ENCODE assay signal across 25 cellular contexts in genomic region chr7:159125104-159125943, GRCh38. TPM values are rescaled to one million over a fixed set of nuclear protein-coding genes. Genes with fewer than 3 reads are reported as not detected.
DNase-seq lines count a peak whose midpoint lies in the region; ATAC-seq and TF ChIP-seq lines count a peak whose summit lies in the region.
"Had no signal": no experiment of that assay in that cellular context is flagged by ENCODE, and none has a peak within 500 bp of the region (broad histone marks: within the 10 kb centered on the region; RNA-seq: fewer than 3 reads in every experiment).

No MANE protein-coding gene starts in this region.

- H2AK5ac ChIP-seq in IMR-90 (ENCODE audit: low read depth, low read length) (no peak overlapping the region), trophoblast cell (ENCODE audit: low read length) (no peak overlapping the region)

- H3K18ac ChIP-seq in IMR-90 (ENCODE audit: low read depth, low read length) (no peak overlapping the region), trophoblast cell (ENCODE audit: low read length) (peak overlapping the region; percentile 9)

- H3K9me3 ChIP-seq in IMR-90 (ENCODE audit: control insufficient read depth, insufficient read depth, low read length) (peaks cover 30% of the 10 kb centered on the region), gastroesophageal sphincter (no peaks in the 10 kb centered on the region), trophoblast cell (ENCODE audit: insufficient read depth, low read depth, low read length) (peaks cover under 1% of the 10 kb centered on the region), testis (no peaks in the 10 kb centered on the region)
- H3K9me3 ChIP-seq: BLaER1 had no signal

- H3K4me3 ChIP-seq in IMR-90 (ENCODE audit: insufficient read depth, low read depth, low read length) (no peak overlapping the region), gastroesophageal sphincter (no peak overlapping the region), trophoblast cell (ENCODE audit: low read depth, low read length) (no peak overlapping the region), testis (no peak overlapping the region)
- H3K4me3 ChIP-seq: BLaER1, GM12878 had no signal

- no peaks in the 10 kb centered on the region for H3K4me1 ChIP-seq in IMR-90 (ENCODE audit: control insufficient read depth, insufficient read depth, low read length)
- peaks cover 0 to 17% (median 0%) of the 10 kb centered on the region in 3 donors for H3K4me1 ChIP-seq in gastroesophageal sphincter
- H3K4me1 ChIP-seq in trophoblast cell (ENCODE audit: control insufficient read depth in 1 of 2, insufficient read depth in 2 of 2, low read length in 2 of 2): peaks cover 15 to 20% of the 10 kb centered on the region in 2 experiments
- no peaks in the 10 kb centered on the region for H3K4me1 ChIP-seq in testis
- H3K4me1 ChIP-seq: BLaER1 had no signal

- H3K79me1 ChIP-seq in IMR-90 (ENCODE audit: low read depth in 1 of 2, low read length in 2 of 2) (no peaks in the 10 kb centered on the region), trophoblast cell (ENCODE audit: low read length) (peaks cover 2% of the 10 kb centered on the region)

- H3K9ac ChIP-seq in IMR-90 (ENCODE audit: low read depth, low read length) (no peak overlapping the region), trophoblast cell (ENCODE audit: low read length) (no peak overlapping the region)
- H3K9ac ChIP-seq: BLaER1 had no signal

- H4K8ac ChIP-seq in IMR-90 (ENCODE audit: low read depth in 2 of 2, low read length in 2 of 2): no peak overlapping the region
- H4K8ac ChIP-seq in trophoblast cell (ENCODE audit: low read depth, low read length): peak overlapping the region; percentile 35

- H3K27me3 ChIP-seq in IMR-90 (ENCODE audit: control insufficient read depth, insufficient read depth, low read length): no peaks in the 10 kb centered on the region
- H3K27me3 ChIP-seq in gastroesophageal sphincter: peaks cover 11% of the 10 kb centered on the region
- H3K27me3 ChIP-seq in trophoblast cell (ENCODE audit: insufficient read depth, low read length): no peaks in the 10 kb centered on the region
- no peaks in the 10 kb centered on the region for H3K27me3 ChIP-seq in testis
- H3K27me3 ChIP-seq: BLaER1 had no signal

- H3K23ac ChIP-seq in IMR-90 (ENCODE audit: low read depth, low read length) (no peak overlapping the region), trophoblast cell (ENCODE audit: low read length) (no peak overlapping the region)

- no peak for TF ChIP-seq EP300 in gastroesophageal sphincter (IDR thresholded peaks at IDR 0.05)

- no peak overlapping the region for H2AK9ac ChIP-seq in IMR-90 (replicated peaks; ENCODE audit: low read depth, low read length, poor library complexity)

- CTCF ChIA-PET in IMR-90 (lab: Yijun Ruan, JAX): no interaction called here

- peak overlapping the region; percentile 77 for H2BK12ac ChIP-seq in trophoblast cell (ENCODE audit: low read length)

- no peak for TF ChIP-seq POLR2A in IMR-90 (IDR thresholded peaks at IDR 0.05; ENCODE audit: low read depth, low read length)
- TF ChIP-seq POLR2A in gastroesophageal sphincter (IDR thresholded peaks at IDR 0.05): no peak
- TF ChIP-seq POLR2A in testis (IDR thresholded peaks at IDR 0.05): no peak

- H2BK120ac ChIP-seq in IMR-90 (ENCODE audit: low read depth, low read length): no peak overlapping the region
- peak overlapping the region; percentile 7 for H2BK120ac ChIP-seq in trophoblast cell (ENCODE audit: insufficient read depth, low read length, poor library complexity)

- H2BK15ac ChIP-seq in IMR-90 (ENCODE audit: low read depth, low read length): no peak overlapping the region

- H3K36me3 ChIP-seq in IMR-90 (ENCODE audit: control insufficient read depth, insufficient read depth, low read length) (no peaks in the 10 kb centered on the region), gastroesophageal sphincter (no peaks in the 10 kb centered on the region), trophoblast cell (ENCODE audit: control insufficient read depth in 1 of 2, insufficient read depth in 2 of 2, low read length in 2 of 2) (no peaks in the 10 kb centered on the region), testis (ENCODE audit: low read depth, missing control alignments) (no peaks in the 10 kb centered on the region)
- H3K36me3 ChIP-seq: BLaER1 had no signal

- BruUV-seq in IMR-90 (replicated peaks; lab: Mats Ljungman, UMichigan): no TSS peak

- no peak overlapping the region for H4K5ac ChIP-seq in IMR-90 (ENCODE audit: low read depth, low read length)

- no CpG with 5 or more reads among the region's 9 CpGs for WGBS in IMR-90 (ENCODE audit: extremely low coverage in 2 of 2, insufficient read length in 1 of 2), 2 experiments
- WGBS in gastroesophageal sphincter (ENCODE audit: low coverage in 1 of 2), 2 donors: 80 to 100% methylated on average over 1 to 3 of the region's 9 CpGs
- no CpG with 5 or more reads among the region's 9 CpGs for WGBS in trophoblast cell (ENCODE audit: extremely low coverage, insufficient coverage, insufficient read length)
- 81 to 86% methylated on average over 8 to 9 of the region's 9 CpGs for WGBS in testis, 2 donors

- no peak for TF ChIP-seq RAD21 in IMR-90 (IDR thresholded peaks at IDR 0.05; ENCODE audit: low read length)

- H4K91ac ChIP-seq in IMR-90 (ENCODE audit: insufficient read depth, low read depth, low read length): no peak overlapping the region
- H4K91ac ChIP-seq in trophoblast cell (ENCODE audit: low read depth, low read length): peak overlapping the region; percentile 25

- TF ChIP-seq CTCF in IMR-90 (conservative IDR thresholded peaks at IDR 0.05; ENCODE audit: low read depth, low read length): no peak
- TF ChIP-seq CTCF in gastroesophageal sphincter (IDR thresholded peaks at IDR 0.05): no peak
- TF ChIP-seq CTCF in testis (IDR thresholded peaks at IDR 0.05): no peak

- no peak overlapping the region for H4K12ac ChIP-seq in trophoblast cell (ENCODE audit: low read depth, low read length)

- H3K27ac ChIP-seq in IMR-90 (ENCODE audit: insufficient read depth, low read length): no peak overlapping the region
- H3K27ac ChIP-seq in gastroesophageal sphincter: no peak overlapping the region
- peak overlapping the region; percentile 17 for H3K27ac ChIP-seq in trophoblast cell (ENCODE audit: low read depth, low read length)
- no peak overlapping the region for H3K27ac ChIP-seq in testis
- H3K27ac ChIP-seq: BLaER1, HL-60 had no signal

- no peak overlapping the region for H3K4me2 ChIP-seq in IMR-90 (ENCODE audit: low read depth, low read length)
- H3K4me2 ChIP-seq in trophoblast cell (ENCODE audit: low read length): no peak overlapping the region
- H3K4me2 ChIP-seq: BLaER1 had no signal

- no peak overlapping the region for H2BK5ac ChIP-seq in IMR-90 (ENCODE audit: low read depth, low read length, poor library complexity, severe bottlenecking)
- H2BK5ac ChIP-seq in trophoblast cell (ENCODE audit: low read depth, low read length, poor library complexity): no peak overlapping the region

- intact Hi-C loops in IMR-90 (cut with micrococcal nuclease): no loop called here
- intact Hi-C loops in testis (cut with DNase I; ENCODE audit: low total_unique reads): no loop called here

- H3K56ac ChIP-seq in IMR-90 (ENCODE audit: extremely low read depth, insufficient read depth, low read length): no peak overlapping the region

- H3K4ac ChIP-seq in IMR-90 (ENCODE audit: low read depth, low read length) (no peak overlapping the region), trophoblast cell (ENCODE audit: low read depth, low read length) (peak overlapping the region; percentile 15)

- no peak for ATAC-seq in IMR-90 (ENCODE audit: low read depth)
- peak; percentile 22 for ATAC-seq in gastroesophageal sphincter
- no peak for ATAC-seq in stimulated activated naive CD8-positive, alpha-beta T cell treated with anti-CD3 and anti-CD28 coated beads, Interleukin-15, Interleukin-2, amounts not matched to agents 100 U/mL and 50 U/mL, for 24 hours
- ATAC-seq: CD8-positive, alpha-beta T cell; GM12878 had no signal

- in situ Hi-C loops in IMR-90 (cut with MboI; ENCODE audit: low sequenced_read_pairs): no loop called here

- POLR2A ChIA-PET in IMR-90 (lab: Charles Lee; ENCODE audit: unreplicated experiment): no interaction called here

- peak; percentile 24 for DNase-seq in activated effector memory CD4-positive, alpha-beta T cell treated with anti-CD3 and anti-CD28 coated beads, Interleukin-2, amount 50 U/mL, for 16 hours
- no peak for DNase-seq in activated effector memory CD4-positive, alpha-beta T cell treated with Interleukin-2 at 50 U/mL for 16 hours
- DNase-seq in IMR-90: no peak
- no peak for DNase-seq in trophoblast cell
- DNase-seq in activated CD4-positive, alpha-beta T cell treated with anti-CD3 and anti-CD28 coated beads, Interleukin-2, amount 50 U/mL, for 4 hours: no peak
- DNase-seq in stimulated activated naive CD8-positive, alpha-beta T cell treated with anti-CD3 and anti-CD28 coated beads, Interleukin-15, Interleukin-2, amounts not matched to agents 100 U/mL and 50 U/mL, for 24 hours: no peak
- no peak for DNase-seq in testis
- DNase-seq: Calu3; CD8-positive, alpha-beta T cell; EL; HCEC 1CT; MM.1S; NCI-H1694; NCI-H2081 treated with DMSO at 0.1 percent for 48 hours; NCI-H774; OCI-M1; SHP77 treated with DMSO at 0.1 percent for 48 hours had no signal

- no peaks in the 10 kb centered on the region for H3K79me2 ChIP-seq in trophoblast cell (ENCODE audit: control insufficient read depth, insufficient read depth, low read length, poor library complexity)

- H2AFZ ChIP-seq in IMR-90 (replicated peaks; ENCODE audit: low read length, poor library complexity): no peak overlapping the region
- no peak overlapping the region for H2AFZ ChIP-seq in trophoblast cell (ENCODE audit: insufficient read depth, low read length, poor library complexity)

- H3K9me1 ChIP-seq in IMR-90 (ENCODE audit: insufficient read depth, low read length): no peaks in the 10 kb centered on the region

- dilution Hi-C loops in IMR-90 (cut with HindIII; ENCODE audit: low sequenced_read_pairs, unreplicated experiment): no loop called here

- no peak overlapping the region for H3K14ac ChIP-seq in IMR-90 (replicated peaks; ENCODE audit: low read depth, low read length)
- peak overlapping the region; percentile 7 for H3K14ac ChIP-seq in trophoblast cell (ENCODE audit: low read length)

- no peaks in the 10 kb centered on the region for H4K20me1 ChIP-seq in IMR-90 (ENCODE audit: insufficient read depth, low read length)
- H4K20me1 ChIP-seq: BLaER1 had no signal

- no peak overlapping the region for H2BK20ac ChIP-seq in IMR-90 (ENCODE audit: low read depth, low read length)

TF ChIP-seq in IMR-90, 13 proteins besides CTCF, POLR2A, EP300 and RAD21 (continues in another document):
- TF ChIP-seq MAFK (IDR thresholded peaks at IDR 0.05; ENCODE audit: low read depth, low read length): peak; percentile 21; the same call in 1 of the 2 replicates

RNA-seq across cellular contexts. Expression of gene VIPR2, which starts 19.3 kb away (rescaled TPM):
- total RNA-seq in IMR-90 (2012; rRNA removed) (not detected in 2 replicates), gastroesophageal sphincter (10 to 100 TPM; 13.3 to 52.5 (median 27.4) TPM), testis (1 to 10 TPM; 4.9 to 5.3 TPM)
- polyA plus RNA-seq in IMR-90 (2012; rRNA removed) (not detected in 2 replicates), testis (ENCODE audit: insufficient read depth, low read depth, low replicate concordance) (2.5 TPM)
- polyA plus RNA-seq in IMR-90 (2012; cell fraction: cytosol; rRNA removed): not detected in 2 replicates
- not detected in 2 replicates for polyA plus RNA-seq in IMR-90 (2012; cell fraction: nucleus; rRNA removed; ENCODE audit: low replicate concordance)
- 1.1 TPM in 2 replicates for polyA plus RNA-seq in trophoblast cell (2013)
- total RNA-seq: Calu3, GM12878, HT1080, LHCN-M2, RPMI7951 had no signal
- polyA plus RNA-seq: GM12878, IgD-negative memory B cell had no signal
